Comparison of ENCODE assay signal across 8 cellular contexts in genomic region chr12:103840881-103841689, GRCh38. TPM values are rescaled to one million over a fixed set of nuclear protein-coding genes. Genes with fewer than 3 reads are reported as not detected.
DNase-seq lines count a peak whose midpoint lies in the region; ATAC-seq, FAIRE-seq and TF ChIP-seq lines count a peak whose summit lies in the region.

NT5DC3 (minus strand) TSS chr12:103841234; CDS start chr12:103841156, 78 bp downstream.

- TF ChIP-seq CTCF in endothelial cell of umbilical vein (IDR thresholded peaks at IDR 0.05; ENCODE audit: extremely low read depth in 1 of 2, insufficient read depth in 1 of 2, low read depth in 1 of 2, low read length in 2 of 2): no peak

- H2AFZ ChIP-seq in endothelial cell of umbilical vein (ENCODE audit: low read depth, low read length): peak within 1 kb of the TSS; percentile 92

- H3K9me1 ChIP-seq in endothelial cell of umbilical vein (replicated peaks; ENCODE audit: control insufficient read depth, extremely low read depth, insufficient read depth, low read length): no peaks in the 10 kb centered on the region

- DNase-seq in CMK (ENCODE audit: low read depth): peak; percentile 61
- DNase-seq in NOMO-1 treated with DMSO at 0.1 percent for 48 hours (lab: John Stamatoyannopoulos, UW; ENCODE audit: unreplicated experiment): peak; percentile 82
- DNase-seq in activated CD8-positive, alpha-beta memory T cell treated with anti-CD3 and anti-CD28 coated beads, Interleukin-2, amount 50 U/mL, for 4 hours: peak; percentile 80
- peak; percentile 69 for DNase-seq in endothelial cell of umbilical vein (ENCODE audit: low read depth, low spot score)
- peak; percentile 65 to 71 for DNase-seq in stimulated activated CD8-positive, alpha-beta memory T cell treated with anti-CD3 and anti-CD28 coated beads, Interleukin-2, amount 100 ng/mL, for 48 hours (ENCODE audit: low read depth in 2 of 2)

- dilution Hi-C loops in endothelial cell of umbilical vein (cut with MboI; ENCODE audit: extremely low pct_ligation_motif_present, low sequenced_read_pairs): no loop called here

- H3K4me1 ChIP-seq in endothelial cell of umbilical vein (ENCODE audit: control insufficient read depth, extremely low read depth, insufficient read depth, low read length): peaks cover 11% of the 10 kb centered on the region
- peaks cover 23% of the 10 kb centered on the region for H3K4me1 ChIP-seq in mononuclear cell (ENCODE audit: insufficient read depth, low read length)

- H3K9ac ChIP-seq in endothelial cell of umbilical vein (replicated peaks; ENCODE audit: extremely low read depth, insufficient read depth, low read length): peak within 1 kb of the TSS; percentile 48

- no peaks in the 10 kb centered on the region for H3K9me3 ChIP-seq in endothelial cell of umbilical vein (replicated peaks; ENCODE audit: control insufficient read depth, insufficient read depth, low read length)
- no peaks in the 10 kb centered on the region for H3K9me3 ChIP-seq in mononuclear cell (ENCODE audit: low read depth, low read length)

- peak; percentile 90 for FAIRE-seq in endothelial cell of umbilical vein (lab: Jason Lieb, UNC)

- peak; percentile 86 for TF ChIP-seq POLR2A in endothelial cell of umbilical vein (IDR thresholded peaks at IDR 0.05; ENCODE audit: low read depth, low read length)

- no peak within 1 kb of the TSS for H3K27ac ChIP-seq in endothelial cell of umbilical vein (ENCODE audit: insufficient read depth, low read depth, low read length)

- no peaks in the 10 kb centered on the region for H3K27me3 ChIP-seq in endothelial cell of umbilical vein (ENCODE audit: control insufficient read depth in 2 of 2, insufficient read depth in 2 of 2, low read length in 2 of 2)
- no peaks in the 10 kb centered on the region for H3K27me3 ChIP-seq in mononuclear cell (ENCODE audit: insufficient read depth, low read length)

- no peaks in the 10 kb centered on the region for H3K36me3 ChIP-seq in endothelial cell of umbilical vein (ENCODE audit: control insufficient read depth in 2 of 2, extremely low read depth in 1 of 2, insufficient read depth in 2 of 2, low read length in 2 of 2)

- no peaks in the 10 kb centered on the region for H4K20me1 ChIP-seq in endothelial cell of umbilical vein (replicated peaks; ENCODE audit: control insufficient read depth, extremely low read depth, insufficient read depth, low read length)

- H3K79me2 ChIP-seq in endothelial cell of umbilical vein (ENCODE audit: control insufficient read depth, insufficient read depth, low read length): peaks cover 9% of the 10 kb centered on the region

- H3K4me3 ChIP-seq in endothelial cell of umbilical vein (replicated peaks in 1 of 3; ENCODE audit: insufficient read depth in 1 of 3, low read depth in 1 of 3, low read length in 3 of 3) (peak within 1 kb of the TSS; percentile 72 to 85 (median 75)), mononuclear cell (ENCODE audit: low read length) (peak within 1 kb of the TSS; percentile 59)

- intact Hi-C loops in endothelial cell of umbilical vein (cut with micrococcal nuclease): loop anchor here (1.0 kb wide), 4 partner anchors 36 to 89 kb away; partner anchors contain the start of gene HSP90B1

- H3K4me2 ChIP-seq in endothelial cell of umbilical vein (ENCODE audit: insufficient read depth, low read length): peak within 1 kb of the TSS; percentile 70

- POLR2A ChIA-PET in endothelial cell of umbilical vein (lab: Charles Lee): interaction anchor here (0.6 to 1.0 kb wide), 3 partner anchors 40 to 223 kb away, joined by 3 to 8 read pairs (median 3); partner anchors contain the start of gene HCFC2

- no TSS peak for BruUV-seq in endothelial cell of umbilical vein (replicated peaks; lab: Mats Ljungman, UMichigan)

- ATAC-seq in GM19455 (IDR thresholded peaks at IDR 0.05; ENCODE audit: unreplicated experiment) (peak; percentile 86), HG03575 (IDR thresholded peaks at IDR 0.05; ENCODE audit: extremely low read depth, insufficient number of reproducible peaks, low FRiP score, unreplicated experiment) (peak; percentile 47)

- CTCF ChIA-PET in endothelial cell of umbilical vein (lab: Charles Lee): interaction anchor here (0.9 to 1.6 kb wide), 8 partner anchors 19 to 89 kb away, joined by 3 to 5 read pairs (median 3); partner anchors contain the start of gene HSP90B1

TF ChIP-seq in endothelial cell of umbilical vein, 7 proteins besides CTCF, POLR2A, EP300 and RAD21:
- TF ChIP-seq MYC (IDR thresholded peaks at IDR 0.05; ENCODE audit: low read depth, low read length) (peak; percentile 82), POLR2AphosphoS5 (IDR thresholded peaks at IDR 0.05; ENCODE audit: insufficient read depth, low read depth, low read length) (peak; percentile 83), MAX (IDR thresholded peaks at IDR 0.05; ENCODE audit: insufficient read depth, insufficient read length) (peak; percentile 92), FOS (IDR thresholded peaks at IDR 0.05; ENCODE audit: borderline replicate concordance, insufficient read depth, low read length) (no peak)

RNA-seq across cellular contexts. Expression of gene NT5DC3, which starts in this region (rescaled TPM):
- total RNA-seq in endothelial cell of umbilical vein (6.4 and 6.7 TPM in 2 replicates), mononuclear cell (1.9 TPM)
- polyA plus RNA-seq in endothelial cell of umbilical vein: 1.2 and 1.5 TPM in 2 replicates
- 1.5 TPM in 2 replicates for polyA plus RNA-seq in endothelial cell of umbilical vein (2011; cell fraction: cytosol; rRNA removed)
- polyA plus RNA-seq in endothelial cell of umbilical vein (2011; cell fraction: nucleus; rRNA removed): 2.6 and 3.0 TPM in 2 replicates
- polyA plus RNA-seq in endothelial cell of umbilical vein (2012): 3.0 and 3.5 TPM in 2 replicates
- 2.5 and 3.5 TPM in 2 replicates for polyA minus RNA-seq in endothelial cell of umbilical vein
- 2.3 TPM for polyA minus RNA-seq in endothelial cell of umbilical vein (2011; cell fraction: cytosol; rRNA and poly(A)+ RNA removed)
- polyA minus RNA-seq in endothelial cell of umbilical vein (2011; cell fraction: nucleus; rRNA and poly(A)+ RNA removed): 2.9 and 5.0 TPM in 2 replicates
